18 cellular contexts compared by ENCODE assay signal in the genomic region with DNA sequence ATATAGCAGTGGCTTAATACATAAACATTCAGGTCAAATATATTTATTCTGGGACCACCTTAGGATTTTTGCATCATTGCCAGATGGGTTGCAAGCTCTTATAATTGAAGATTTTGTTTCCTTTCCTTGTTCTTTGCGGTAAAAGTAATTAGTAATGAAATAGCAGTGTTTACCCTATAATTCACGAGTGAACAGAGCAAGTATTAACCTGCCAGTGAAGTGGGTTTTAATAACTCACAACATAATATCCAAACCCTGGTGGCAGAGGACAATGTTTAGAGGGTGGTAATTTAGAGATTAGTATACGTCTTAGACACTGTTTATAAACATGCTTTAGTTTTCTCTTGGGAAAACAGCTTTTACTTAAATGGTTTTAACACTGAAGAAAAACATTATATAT.
"Had no signal": no experiment of that assay in that cellular context is flagged by ENCODE, and none has a peak within 500 bp of the region (broad histone marks: within the 10 kb centered on the region; RNA-seq: fewer than 3 reads in every experiment).

No MANE protein-coding gene starts in this region.

- ATAC-seq: activated CD4-positive, CD25-positive, alpha-beta regulatory T cell treated with anti-CD3 and anti-CD28 coated beads, Interleukin-2, amount 50 U/mL, for 24 hours; activated CD8-positive, alpha-beta T cell treated with anti-CD3 and anti-CD28 coated beads for 36 hours; activated T-cell treated with anti-CD3 and anti-CD28 coated beads, Interleukin-2, amount 50 U/mL, for 72 hours had no signal

- DNase-seq: activated CD4-positive, alpha-beta T cell treated with anti-CD3 and anti-CD28 coated beads for 4 hours; activated CD8-positive, alpha-beta memory T cell treated with anti-CD3 and anti-CD28 coated beads, Interleukin-2, amount 50 U/mL, for 4 hours; activated CD8-positive, alpha-beta T cell treated with anti-CD3 and anti-CD28 coated beads for 36 hours; activated gamma-delta T cell treated with Interleukin-2 at 50 U/mL for 16 hours; activated naive CD4-positive, alpha-beta T cell treated with anti-CD3 and anti-CD28 coated beads, Interleukin-2, amount 10 ng/mL, durations not matched to agents 7 days and 5 days; activated naive CD8-positive, alpha-beta T cell treated with anti-CD3 and anti-CD28 coated beads for 36 hours; activated T-cell treated with anti-CD3 and anti-CD28 coated beads, Interleukin-2, amount 50 U/mL, for 72 hours; brain microvascular endothelial cell; MM.1S; NCI-H146; NCI-H187 treated with DMSO at 0.1 percent for 48 hours; NCI-H2081 treated with DMSO at 0.1 percent for 48 hours; NCI-H2171 treated with DMSO at 0.1 percent for 48 hours; NCI-H226; NCI-H510A; NCI-H526 treated with DMSO at 0.1 percent for 48 hours; SHP77 treated with DMSO at 0.1 percent for 48 hours had no signal
